1 cellular context compared by ENCODE assay signal in the genomic region with DNA sequence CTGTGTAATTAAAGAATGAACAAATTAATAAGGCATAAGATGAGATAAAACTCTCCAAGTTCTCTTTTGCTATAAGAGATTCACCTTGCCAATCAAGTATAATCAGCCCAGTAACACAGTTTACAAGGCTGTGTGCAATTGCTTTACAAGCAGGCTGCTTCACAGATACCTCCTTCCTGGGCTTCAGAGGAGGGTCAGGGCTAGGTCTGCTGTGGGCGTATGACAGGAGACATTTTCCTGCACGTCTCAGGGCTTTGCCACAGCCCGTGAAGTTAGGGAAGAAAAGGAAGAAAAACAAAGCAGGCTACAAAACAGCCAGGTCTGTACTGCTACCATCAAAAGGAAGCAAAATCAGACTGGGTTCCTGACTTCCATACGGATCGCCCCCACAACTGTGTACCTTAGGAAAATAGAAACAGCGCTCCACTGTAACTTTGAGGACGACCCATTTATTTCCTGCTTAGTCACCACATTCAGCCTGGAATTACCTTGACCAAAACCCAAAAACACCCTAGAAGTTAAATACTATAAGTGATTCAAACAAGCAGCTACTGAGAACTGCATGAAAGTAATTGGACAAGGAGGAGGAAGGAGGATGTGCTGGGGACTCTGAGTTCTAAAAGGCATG.
TF ChIP-seq lines count a peak whose summit lies in the region.

No MANE protein-coding gene starts in this region.

TF ChIP-seq in IMR-90, 13 proteins besides CTCF, POLR2A, EP300 and RAD21:
- TF ChIP-seq MXI1 (IDR thresholded peaks at IDR 0.05; ENCODE audit: borderline replicate concordance, low read depth, low read length) = no peak
TF ChIP-seq in IMR-90: peak in this region for 0.
